In genomic region chr18:9661564-9661963, GRCh38 we compare ENCODE assay signal across 1 cellular context.
TF ChIP-seq lines count a peak whose summit lies in the region.

No MANE protein-coding gene starts in this region.

TF ChIP-seq in SK-N-SH treated with all-trans-retinoic acid at 6 μM for 48 hours, 23 proteins besides CTCF, POLR2A, EP300 and RAD21 (continued from another document):
- TF ChIP-seq CSRNP3 (CRISPR knock-in tag; IDR thresholded peaks at IDR 0.05) (no peak), ISL1 (CRISPR knock-in tag; IDR thresholded peaks at IDR 0.05) (no peak), ZFP3 (CRISPR knock-in tag; IDR thresholded peaks at IDR 0.05) (no peak), ZFP30 (CRISPR knock-in tag; IDR thresholded peaks at IDR 0.05) (no peak), PPARA (CRISPR knock-in tag; IDR thresholded peaks at IDR 0.05; ENCODE audit: borderline replicate concordance) (no peak), CSDC2 (CRISPR knock-in tag; IDR thresholded peaks at IDR 0.05) (no peak), ARNTL (CRISPR knock-in tag; IDR thresholded peaks at IDR 0.05; ENCODE audit: borderline replicate concordance, low read depth) (no peak), TOX (CRISPR knock-in tag; IDR thresholded peaks at IDR 0.05; ENCODE audit: borderline replicate concordance) (no peak), CREB5 (CRISPR knock-in tag; IDR thresholded peaks at IDR 0.05; ENCODE audit: low read depth) (no peak), ESRRG (CRISPR knock-in tag; IDR thresholded peaks at IDR 0.05) (no peak), POU6F1 (CRISPR knock-in tag; IDR thresholded peaks at IDR 0.05; ENCODE audit: borderline replicate concordance, low read depth) (no peak), GLIS3 (CRISPR knock-in tag; IDR thresholded peaks at IDR 0.05) (no peak), ZNF565 (CRISPR knock-in tag; conservative IDR thresholded peaks at IDR 0.05; ENCODE audit: low read depth) (no peak), ZNF70 (CRISPR knock-in tag; IDR thresholded peaks at IDR 0.05) (no peak), RARB (CRISPR knock-in tag; IDR thresholded peaks at IDR 0.05) (no peak), ZNF8 (CRISPR knock-in tag; IDR thresholded peaks at IDR 0.05) (no peak)
TF ChIP-seq in SK-N-SH treated with all-trans-retinoic acid at 6 μM for 48 hours: peak in this region for 0.
